In the genomic region with DNA sequence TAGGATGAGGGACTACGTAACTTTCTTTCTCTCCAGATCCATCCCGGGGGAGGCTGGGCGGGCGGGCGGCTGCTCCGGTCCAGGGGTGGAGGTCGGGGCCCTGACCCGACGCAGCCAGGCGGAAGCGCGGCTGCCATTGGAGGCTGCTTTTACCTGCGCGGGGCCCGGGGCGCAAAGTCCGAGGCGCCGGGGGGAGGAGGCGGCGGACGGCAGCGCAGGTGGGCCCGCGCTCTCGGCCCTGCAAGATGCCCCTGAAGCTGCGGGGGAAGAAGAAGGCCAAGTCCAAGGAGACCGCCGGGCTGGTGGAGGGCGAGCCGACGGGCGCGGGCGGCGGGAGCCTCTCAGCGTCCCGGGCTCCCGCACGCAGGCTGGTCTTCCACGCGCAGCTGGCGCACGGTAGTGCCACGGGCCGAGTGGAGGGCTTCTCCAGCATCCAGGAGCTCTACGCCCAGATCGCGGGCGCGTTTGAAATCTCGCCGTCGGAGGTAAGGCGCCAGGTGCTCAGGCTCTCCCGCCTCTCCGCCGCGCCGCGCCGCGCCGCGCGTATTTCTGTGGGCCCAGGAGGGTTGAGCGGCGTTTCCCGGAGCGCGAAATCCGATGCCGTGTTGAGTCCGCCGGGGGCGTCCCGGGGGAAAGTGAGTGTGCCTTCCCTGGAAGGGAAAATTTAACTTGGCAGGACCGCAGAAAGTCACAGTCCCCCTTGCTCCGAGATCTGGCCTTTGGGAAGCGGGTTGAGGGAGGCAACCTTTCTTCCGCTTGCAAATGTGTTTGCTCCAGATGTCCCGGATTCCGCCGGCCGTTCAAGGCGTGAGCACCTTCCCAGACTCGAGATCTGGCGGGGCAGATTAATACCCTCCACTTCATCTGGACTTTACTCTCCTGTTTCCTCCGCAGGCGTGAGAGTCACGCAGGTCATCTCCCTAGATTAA, we compare ENCODE assay signal across 8 cellular contexts. TPM values are rescaled to one million over a fixed set of nuclear protein-coding genes. Genes with fewer than 3 reads are reported as not detected.
DNase-seq lines count a peak whose midpoint lies in the region; ATAC-seq, FAIRE-seq and TF ChIP-seq lines count a peak whose summit lies in the region.

A gene with protein sequence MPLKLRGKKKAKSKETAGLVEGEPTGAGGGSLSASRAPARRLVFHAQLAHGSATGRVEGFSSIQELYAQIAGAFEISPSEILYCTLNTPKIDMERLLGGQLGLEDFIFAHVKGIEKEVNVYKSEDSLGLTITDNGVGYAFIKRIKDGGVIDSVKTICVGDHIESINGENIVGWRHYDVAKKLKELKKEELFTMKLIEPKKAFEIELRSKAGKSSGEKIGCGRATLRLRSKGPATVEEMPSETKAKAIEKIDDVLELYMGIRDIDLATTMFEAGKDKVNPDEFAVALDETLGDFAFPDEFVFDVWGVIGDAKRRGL (plus strand): TSS at position 117 of the 929 bp plus-strand sequence. CDS start 129 bp downstream, at position 246.

- no peak for FAIRE-seq in pancreas (lab: Jason Lieb, UNC)

- no peaks in the 10 kb centered on the region for H3K36me3 Mint-ChIP-seq in CD4-positive, alpha-beta T cell (ENCODE audit: low read depth)

- H3K27me3 Mint-ChIP-seq in CD4-positive, alpha-beta T cell = peaks cover 47% of the 10 kb centered on the region

- DNase-seq in CD4-positive, alpha-beta T cell = peak in 5 of 10 experiments; percentile 6 to 33 (median 10)
- DNase-seq in activated T-cell treated with anti-CD3 and anti-CD28 coated beads, Interleukin-2, amount 50 U/mL, for 48 hours = peak; percentile 51 to 62
- DNase-seq in Right ventricle myocardium superior = peak; percentile 58
- peak; percentile 49 to 82 (median 58) for DNase-seq in pancreas
- no peak for DNase-seq in G401 (ENCODE audit: low spot score)
- no peak for DNase-seq in OCI-M2 (lab: John Stamatoyannopoulos, UW; ENCODE audit: unreplicated experiment)

- no peak within 1 kb of the TSS for H3K27ac ChIP-seq in CD4-positive, alpha-beta T cell (ENCODE audit: low read depth, low read length)
- H3K27ac ChIP-seq in pancreas = peak within 1 kb of the TSS; percentile 93 to 98 (median 96)

- peak within 1 kb of the TSS; percentile 40 to 83 (median 74) for H3K4me3 ChIP-seq in pancreas

- H3K9me3 ChIP-seq in CD4-positive, alpha-beta T cell (ENCODE audit: control insufficient read depth, low read length) = no peaks in the 10 kb centered on the region
- no peaks in the 10 kb centered on the region for H3K9me3 ChIP-seq in pancreas

- peaks cover 20% of the 10 kb centered on the region for H3K4me1 Mint-ChIP-seq in CD4-positive, alpha-beta T cell (ENCODE audit: low read depth)

- 1 to 3% methylated on average over 74 to 91 of the region's 91 CpGs for WGBS in pancreas, 2 donors

- H3K27me3 ChIP-seq in CD4-positive, alpha-beta T cell (ENCODE audit: control insufficient read depth, insufficient read depth, low read length) = peaks cover 39% of the 10 kb centered on the region
- no peaks in the 10 kb centered on the region for H3K27me3 ChIP-seq in pancreas

- POLR2A ChIA-PET in CD4-positive, alpha-beta T cell (lab: Charles Lee) = interaction anchor here (0.9 to 6.2 kb wide), 3 partner anchors 15 to 68 kb away, joined by 4 to 33 read pairs (median 8); partner anchors contain the start of genes DNAJB4 and FUBP1

- intact Hi-C loops in CD4-positive, alpha-beta T cell (cut with DNase I, micrococcal nuclease) = no loop called here
- intact Hi-C loops in Right ventricle myocardium superior (cut with DNase I) = loop anchor here (2.0 to 5.0 kb wide), 2 partner anchors 34 to 67 kb away; partner anchors contain the start of gene FUBP1
- intact Hi-C loops in pancreas (cut with DNase I) = loop anchor here in 1 of 3 donors (10.0 kb wide), 1 partner anchor 61 kb away; no protein-coding TSS in a partner anchor

- CTCF ChIA-PET in CD4-positive, alpha-beta T cell (lab: Charles Lee) = no interaction called here

- H3K27ac Mint-ChIP-seq in CD4-positive, alpha-beta T cell = no peak within 1 kb of the TSS

- peaks cover 0 to 14% (median 10%) of the 10 kb centered on the region in 3 donors for H3K4me1 ChIP-seq in pancreas

- TF ChIP-seq CTCF in CD4-positive, alpha-beta T cell (IDR thresholded peaks at IDR 0.05) = no peak
- no peak for TF ChIP-seq CTCF in pancreas (IDR thresholded peaks at IDR 0.05)

- no peaks in the 10 kb centered on the region for H3K9me3 Mint-ChIP-seq in CD4-positive, alpha-beta T cell

- in situ Hi-C loops in G401 (cut with HindIII; ENCODE audit: low sequenced_read_pairs) = no loop called here

- peak within 1 kb of the TSS; percentile 72 for H3K4me3 Mint-ChIP-seq in CD4-positive, alpha-beta T cell

- peak; percentile 52 for ATAC-seq in CD4-positive, alpha-beta T cell (ENCODE audit: poor library complexity)
- ATAC-seq in HG03045 (IDR thresholded peaks at IDR 0.05; ENCODE audit: unreplicated experiment) = peak; percentile 50
- ATAC-seq in Right ventricle myocardium superior (ENCODE audit: poor library complexity) = peak; percentile 74
- peak; percentile 49 to 69 (median 60) for ATAC-seq in pancreas
- ATAC-seq in GM19035 (IDR thresholded peaks at IDR 0.05; ENCODE audit: unreplicated experiment) = no peak

- no peaks in the 10 kb centered on the region for H3K36me3 ChIP-seq in pancreas

RNA-seq across cellular contexts. Expression of the gene that starts here (rescaled TPM):
- total RNA-seq in CD4-positive, alpha-beta T cell = not detected
- total RNA-seq in Right ventricle myocardium superior (2.0 TPM), pancreas (10 to 100 TPM; 10.8 to 22.1 (median 14.4) TPM)
- 1 to 10 TPM; 6.3 to 8.1 TPM for polyA plus RNA-seq in pancreas
- not detected in 2 replicates for total RNA-seq in G401 (2014; rRNA removed; shearing (Covaris generic))

Comparison
In these comparisons a context has a peak if more than half of its experiments do, and no peak if none do; other contexts are left out.
1. Peak in ATAC-seq in CD4-positive, alpha-beta T cell; RNA of the gene not detected or under 1 TPM.
2. DNase-seq: peak in activated T-cell treated with anti-CD3 and anti-CD28 coated beads, Interleukin-2, amount 50 U/mL, for 48 hours (2 of 2), Right ventricle myocardium superior (single experiment) and pancreas (6 of 6); none in G401 (single experiment) and OCI-M2 (single experiment).